ENCODE assay signal across 8 cellular contexts in genomic region chr22:23672778-23673620, GRCh38. TPM values are rescaled to one million over a fixed set of nuclear protein-coding genes. Genes with fewer than 3 reads are reported as not detected.
DNase-seq lines count a peak whose midpoint lies in the region; ATAC-seq, FAIRE-seq and TF ChIP-seq lines count a peak whose summit lies in the region.
"Not testable (repeated sequence)": the region's sequence is repeated elsewhere in the genome, so short reads cannot be mapped to it uniquely, and the experiment has no call there.

No MANE protein-coding gene starts in this region.

- H3K4me3 Mint-ChIP-seq in CD14-positive monocyte; activated T-helper 17 cell treated with anti-CD3 and anti-CD28 coated beads, Interleukin-2, amount 50 U/mL, for 72 hours; effector memory CD8-positive, alpha-beta T cell: not testable (repeated sequence)

- intact Hi-C loops in CD14-positive monocyte (cut with micrococcal nuclease); left colon (cut with DNase I, micrococcal nuclease); posterior vena cava (cut with DNase I): not testable (repeated sequence)

- not testable (repeated sequence) for TF ChIP-seq CTCF in CD14-positive monocyte (IDR thresholded peaks at IDR 0.05)

- H3K27ac Mint-ChIP-seq in CD14-positive monocyte = peak overlapping the region in 5 of 7 donors; percentile 63 to 89 (median 68)
- not testable (repeated sequence) for H3K27ac Mint-ChIP-seq in activated T-helper 17 cell treated with anti-CD3 and anti-CD28 coated beads, Interleukin-2, amount 50 U/mL, for 72 hours
- peak overlapping the region; percentile 67 to 86 for H3K27ac Mint-ChIP-seq in effector memory CD8-positive, alpha-beta T cell

- not testable (repeated sequence) for H3K27me3 Mint-ChIP-seq in CD14-positive monocyte (ENCODE audit: low read depth in 3 of 3); activated T-helper 17 cell treated with anti-CD3 and anti-CD28 coated beads, Interleukin-2, amount 50 U/mL, for 72 hours; effector memory CD8-positive, alpha-beta T cell

- DNase-seq in CD14-positive monocyte (ENCODE audit: low spot score); GM19239 (ENCODE audit: insufficient read length, low spot score); RCC 7860 (ENCODE audit: low spot score); effector memory CD8-positive, alpha-beta T cell; left colon: not testable (repeated sequence)
- DNase-seq in activated CD4-positive, CD25-positive, alpha-beta regulatory T cell treated with anti-CD3 and anti-CD28 coated beads, Interleukin-2, amount 50 U/mL, for 72 hours = peak; percentile 7
- DNase-seq in posterior vena cava (ENCODE audit: low spot score) = peak; percentile 56

- H3K36me3 Mint-ChIP-seq in CD14-positive monocyte = peaks cover 5 to 37% of the 10 kb centered on the region in 2 donors
- not testable (repeated sequence) for H3K36me3 Mint-ChIP-seq in activated T-helper 17 cell treated with anti-CD3 and anti-CD28 coated beads, Interleukin-2, amount 50 U/mL, for 72 hours (ENCODE audit: low read depth); effector memory CD8-positive, alpha-beta T cell (ENCODE audit: insufficient read depth)

- not testable (repeated sequence) for H3K9me3 Mint-ChIP-seq in CD14-positive monocyte; activated T-helper 17 cell treated with anti-CD3 and anti-CD28 coated beads, Interleukin-2, amount 50 U/mL, for 72 hours; effector memory CD8-positive, alpha-beta T cell

- H3K4me1 Mint-ChIP-seq in CD14-positive monocyte = peaks cover 39% of the 10 kb centered on the region
- not testable (repeated sequence) for H3K4me1 Mint-ChIP-seq in activated T-helper 17 cell treated with anti-CD3 and anti-CD28 coated beads, Interleukin-2, amount 50 U/mL, for 72 hours
- peaks cover 14 to 19% of the 10 kb centered on the region in 2 donors for H3K4me1 Mint-ChIP-seq in effector memory CD8-positive, alpha-beta T cell (ENCODE audit: low read depth in 2 of 2)

- FAIRE-seq in GM19239 (lab: Jason Lieb, UNC) (peak; percentile 80), RCC 7860 (lab: Jason Lieb, UNC) (peak; percentile 97)

- ATAC-seq in activated T-helper 17 cell treated with anti-CD3 and anti-CD28 coated beads, Interleukin-2, amount 50 U/mL, for 72 hours (replicated peaks) = peak; percentile 37
- peak; percentile 74 for ATAC-seq in effector memory CD8-positive, alpha-beta T cell (replicated peaks)
- ATAC-seq in left colon = peak; percentile 3

RNA-seq across cellular contexts. Expression of gene RGL4, which starts 17.8 kb away (rescaled TPM):
- 1 to 10 TPM; 2.3 to 2.4 TPM for polyA plus RNA-seq in CD14-positive monocyte
- total RNA-seq in activated T-helper 17 cell treated with anti-CD3 and anti-CD28 coated beads, Interleukin-2, amount 50 U/mL, for 72 hours = 10 to 100 TPM in 1 of 2 donors, 1 to 10 TPM in 1; 4.1 to 10.4 TPM
- total RNA-seq in left colon (not detected), posterior vena cava (1 to 10 TPM in 1 of 2 donors, under 1 TPM in 1; 0.24 to 1.7 TPM)

RNA-seq across cellular contexts. Expression of gene DRICH1, which starts 40.9 kb away (rescaled TPM):
- polyA plus RNA-seq in CD14-positive monocyte = not detected
- under 1 TPM in 1 of 2 donors, not detected in 1; 0.40 TPM for total RNA-seq in activated T-helper 17 cell treated with anti-CD3 and anti-CD28 coated beads, Interleukin-2, amount 50 U/mL, for 72 hours
- total RNA-seq in left colon = under 1 TPM; 0.64 to 0.67 TPM
- total RNA-seq in posterior vena cava = under 1 TPM; 0.19 to 0.42 TPM

Comparison
In these comparisons a context has a peak if more than half of its experiments do, and no peak if none do; other contexts are left out.
1. ATAC-seq: peak in every context shown above with its lines; median percentile 74 in effector memory CD8-positive, alpha-beta T cell; 37 in activated T-helper 17 cell treated with anti-CD3 and anti-CD28 coated beads, Interleukin-2, amount 50 U/mL, for 72 hours; 3 in left colon.